Comparison of ENCODE assay signal across 9 cellular contexts in the genomic region with DNA sequence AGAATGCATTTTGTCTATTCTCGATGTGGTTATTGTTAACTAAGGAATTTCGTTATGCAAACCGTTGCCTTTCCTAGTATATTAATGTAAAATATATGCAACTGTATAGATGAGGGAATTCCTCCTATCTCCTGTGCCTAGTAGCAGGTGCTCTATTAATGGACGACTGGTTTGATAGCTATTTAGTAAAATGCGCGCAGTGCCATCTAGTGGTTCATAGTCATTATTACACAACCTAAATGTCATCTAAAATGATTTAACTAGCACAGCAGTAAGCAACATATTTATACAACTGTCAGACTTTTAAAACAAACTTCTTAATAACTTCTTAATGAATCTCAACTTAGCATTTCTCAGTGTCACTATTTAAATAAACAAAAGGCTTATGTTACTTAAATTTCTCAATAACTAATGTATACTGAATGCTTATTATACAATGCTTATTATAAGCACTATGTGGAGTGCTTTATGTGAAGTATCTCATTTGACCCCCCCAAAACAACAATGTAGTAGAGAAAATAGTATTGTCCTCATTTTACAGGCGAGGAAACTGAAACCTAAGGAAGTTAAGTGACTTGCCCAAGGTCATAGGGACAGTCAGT.
A peak's percentile ranks its signal among the peaks of the same experiment; 100 is the strongest.
DNase-seq lines count a peak whose midpoint lies in the region; ATAC-seq, FAIRE-seq and TF ChIP-seq lines count a peak whose summit lies in the region.
"Had no signal": no experiment of that assay in that cellular context is flagged by ENCODE, and none has a peak within 500 bp of the region (broad histone marks: within the 10 kb centered on the region; RNA-seq: fewer than 3 reads in every experiment).

No MANE protein-coding gene starts in this region.

- H3K27me3 ChIP-seq in gastroesophageal sphincter: no peaks in the 10 kb centered on the region
- H3K27me3 ChIP-seq in trophoblast cell (ENCODE audit: insufficient read depth, low read length): no peaks in the 10 kb centered on the region

- no peak overlapping the region for H2BK120ac ChIP-seq in trophoblast cell (ENCODE audit: insufficient read depth, low read length, poor library complexity)

- ATAC-seq in GM19324 (IDR thresholded peaks at IDR 0.05; ENCODE audit: low FRiP score, unreplicated experiment) (peak; percentile 69), HG03432 (IDR thresholded peaks at IDR 0.05; ENCODE audit: unreplicated experiment) (peak; percentile 67), gastroesophageal sphincter (peak; percentile 50)
- ATAC-seq in activated CD8-positive, alpha-beta T cell treated with anti-CD3 and anti-CD28 coated beads for 36 hours: peak; percentile 78

- H3K27ac Mint-ChIP-seq in activated CD8-positive, alpha-beta T cell treated with anti-CD3 and anti-CD28 coated beads for 36 hours: no peak overlapping the region

- H3K9ac ChIP-seq in trophoblast cell (ENCODE audit: low read length): no peak overlapping the region

- H3K36me3 ChIP-seq in gastroesophageal sphincter (no peaks in the 10 kb centered on the region), trophoblast cell (ENCODE audit: control insufficient read depth in 1 of 2, insufficient read depth in 2 of 2, low read length in 2 of 2) (no peaks in the 10 kb centered on the region)

- no peak overlapping the region for H3K14ac ChIP-seq in trophoblast cell (ENCODE audit: low read length)

- no peak overlapping the region for H4K91ac ChIP-seq in trophoblast cell (ENCODE audit: low read depth, low read length)

- H3K4me1 Mint-ChIP-seq in activated CD8-positive, alpha-beta T cell treated with anti-CD3 and anti-CD28 coated beads for 36 hours (ENCODE audit: low read depth): peaks cover 8% of the 10 kb centered on the region

- H4K8ac ChIP-seq in trophoblast cell (ENCODE audit: low read depth, low read length): no peak overlapping the region

- POLR2A ChIA-PET in activated CD8-positive, alpha-beta T cell treated with anti-CD3 and anti-CD28 coated beads for 36 hours (lab: Charles Lee): no interaction called here

- H3K27me3 Mint-ChIP-seq in activated CD8-positive, alpha-beta T cell treated with anti-CD3 and anti-CD28 coated beads for 36 hours: peaks cover 13% of the 10 kb centered on the region

- H3K9me3 ChIP-seq in gastroesophageal sphincter (no peaks in the 10 kb centered on the region), trophoblast cell (ENCODE audit: insufficient read depth, low read depth, low read length) (no peaks in the 10 kb centered on the region)

- H3K23ac ChIP-seq in trophoblast cell (ENCODE audit: low read length): no peak overlapping the region

- H3K4me1 ChIP-seq in gastroesophageal sphincter: peaks cover 0 to 20% (median 0%) of the 10 kb centered on the region in 3 donors
- H3K4me1 ChIP-seq in trophoblast cell (ENCODE audit: control insufficient read depth in 1 of 2, insufficient read depth in 2 of 2, low read length in 2 of 2): no peaks in the 10 kb centered on the region

- no peak overlapping the region for H4K12ac ChIP-seq in trophoblast cell (ENCODE audit: low read depth, low read length)

- CTCF ChIA-PET in activated CD8-positive, alpha-beta T cell treated with anti-CD3 and anti-CD28 coated beads for 36 hours (lab: Charles Lee): interaction anchor here (0.6 to 4.8 kb wide), 15 partner anchors 9 to 665 kb away, joined by 3 to 30 read pairs (median 3); no protein-coding TSS in a partner anchor

- DNase-seq in D721Med (ENCODE audit: insufficient read length, low spot score) (peak; percentile 43), NCI-H345 treated with DMSO at 0.1 percent for 48 hours (lab: John Stamatoyannopoulos, UW; ENCODE audit: unreplicated experiment) (peak; percentile 84), trophoblast cell (peak; percentile 53 to 89)
- peak; percentile 58 for DNase-seq in activated CD8-positive, alpha-beta T cell treated with anti-CD3 and anti-CD28 coated beads for 36 hours
- DNase-seq in activated effector memory CD4-positive, alpha-beta T cell treated with Interleukin-2 at 50 U/mL for 16 hours: no peak

- no peak for TF ChIP-seq POLR2A in gastroesophageal sphincter (IDR thresholded peaks at IDR 0.05)

- TF ChIP-seq EP300 in gastroesophageal sphincter (IDR thresholded peaks at IDR 0.05): no peak

- intact Hi-C loops in activated CD8-positive, alpha-beta T cell treated with anti-CD3 and anti-CD28 coated beads for 36 hours (cut with micrococcal nuclease): loop anchor here (2.0 to 10.0 kb wide), 2 partner anchors 127 to 663 kb away; no protein-coding TSS in a partner anchor

- H3K27ac ChIP-seq in gastroesophageal sphincter (no peak overlapping the region), trophoblast cell (ENCODE audit: low read depth, low read length) (no peak overlapping the region)
- H3K27ac ChIP-seq: skin epidermis had no signal

- no peak overlapping the region for H3K18ac ChIP-seq in trophoblast cell (ENCODE audit: low read length)

- FAIRE-seq in D721Med (lab: Jason Lieb, UNC): peak; percentile 99

- H3K4me3 Mint-ChIP-seq in activated CD8-positive, alpha-beta T cell treated with anti-CD3 and anti-CD28 coated beads for 36 hours: no peak overlapping the region

- no peaks in the 10 kb centered on the region for H3K79me1 ChIP-seq in trophoblast cell (ENCODE audit: low read length)

- no peaks in the 10 kb centered on the region for H3K9me3 Mint-ChIP-seq in activated CD8-positive, alpha-beta T cell treated with anti-CD3 and anti-CD28 coated beads for 36 hours

- H3K79me2 ChIP-seq in trophoblast cell (ENCODE audit: control insufficient read depth, insufficient read depth, low read length, poor library complexity): no peaks in the 10 kb centered on the region

- no peaks in the 10 kb centered on the region for H3K36me3 Mint-ChIP-seq in activated CD8-positive, alpha-beta T cell treated with anti-CD3 and anti-CD28 coated beads for 36 hours (ENCODE audit: low read depth)

- no peak overlapping the region for H2BK12ac ChIP-seq in trophoblast cell (ENCODE audit: low read length)

- no peak overlapping the region for H2BK5ac ChIP-seq in trophoblast cell (ENCODE audit: low read depth, low read length, poor library complexity)

- H2AK5ac ChIP-seq in trophoblast cell (ENCODE audit: low read length): no peak overlapping the region

- no peak overlapping the region for H3K4me2 ChIP-seq in trophoblast cell (ENCODE audit: low read length)

- 8 to 9% methylated on average over 7 of the region's 7 CpGs for WGBS in gastroesophageal sphincter (ENCODE audit: low coverage in 1 of 2), 2 donors
- WGBS in trophoblast cell (ENCODE audit: extremely low coverage, insufficient coverage, insufficient read length): no CpG with 5 or more reads among the region's 7 CpGs

- no peak overlapping the region for H3K4ac ChIP-seq in trophoblast cell (ENCODE audit: low read depth, low read length)

- H2AFZ ChIP-seq in trophoblast cell (ENCODE audit: insufficient read depth, low read length, poor library complexity): no peak overlapping the region

- H3K4me3 ChIP-seq in gastroesophageal sphincter: no peak overlapping the region
- H3K4me3 ChIP-seq in trophoblast cell (ENCODE audit: low read depth, low read length): no peak overlapping the region
- H3K4me3 ChIP-seq: skin epidermis had no signal

- peak; percentile 81 for TF ChIP-seq CTCF in D721Med (IDR thresholded peaks at IDR 0.05; ENCODE audit: insufficient read depth, missing control alignments)
- TF ChIP-seq CTCF in activated CD8-positive, alpha-beta T cell treated with anti-CD3 and anti-CD28 coated beads for 36 hours (IDR thresholded peaks at IDR 0.05): peak; percentile 82
- TF ChIP-seq CTCF in gastroesophageal sphincter (IDR thresholded peaks at IDR 0.05): peak; percentile 76 to 81 (median 78)
